ENCODE assay signal across 8 cellular contexts in the genomic region with DNA sequence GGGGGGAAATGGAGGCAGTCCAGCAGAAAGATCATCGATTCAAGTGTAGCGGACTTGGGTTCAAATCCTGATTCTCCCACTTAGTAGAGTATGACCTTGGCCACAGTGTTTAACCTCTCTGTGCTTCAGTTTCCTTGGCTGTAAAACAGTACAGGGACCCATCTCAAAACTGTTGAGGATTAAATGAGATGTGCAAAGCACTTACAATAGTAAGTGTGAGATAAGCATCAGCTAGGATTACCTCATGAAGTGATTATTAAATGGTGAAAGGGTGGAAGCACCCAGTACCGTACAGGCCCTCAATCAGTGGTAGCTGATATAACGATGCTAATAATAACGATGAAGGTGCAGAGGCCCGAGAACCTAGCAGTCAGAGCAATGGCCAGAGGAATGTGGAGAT. TPM values are rescaled to one million over a fixed set of nuclear protein-coding genes. Genes with fewer than 3 reads are reported as not detected.
A peak's percentile ranks its signal among the peaks of the same experiment; 100 is the strongest.
DNase-seq lines count a peak whose midpoint lies in the region; ATAC-seq and TF ChIP-seq lines count a peak whose summit lies in the region.

No MANE protein-coding gene starts in this region.

- no peaks in the 10 kb centered on the region for H3K9me3 ChIP-seq in hepatocyte (ENCODE audit: low read depth)
- no peaks in the 10 kb centered on the region for H3K9me3 ChIP-seq in thyroid gland

- no peak overlapping the region for H3K4me3 ChIP-seq in hepatocyte
- no peak overlapping the region for H3K4me3 ChIP-seq in thyroid gland (replicated peaks in 1 of 3)

- no peak for TF ChIP-seq POLR2A in thyroid gland (IDR thresholded peaks at IDR 0.05)

- H3K27ac ChIP-seq in hepatocyte (peak overlapping the region; percentile 96), thyroid gland (peak overlapping the region; percentile 94 to 99 (median 99))

- H3K27me3 ChIP-seq in hepatocyte (no peaks in the 10 kb centered on the region), thyroid gland (no peaks in the 10 kb centered on the region)

- H3K36me3 ChIP-seq in hepatocyte (replicated peaks; ENCODE audit: insufficient read depth, low read depth): no peaks in the 10 kb centered on the region
- no peaks in the 10 kb centered on the region for H3K36me3 ChIP-seq in thyroid gland

- H3K4me1 ChIP-seq in hepatocyte (ENCODE audit: insufficient read depth): peaks cover 36% of the 10 kb centered on the region
- peaks cover 27 to 42% of the 10 kb centered on the region in 2 donors for H3K4me1 ChIP-seq in thyroid gland

- intact Hi-C loops in thyroid gland (cut with DNase I): no loop called here

- no peaks in the 10 kb centered on the region for H3K9me3 Mint-ChIP-seq in activated T-cell treated with anti-CD3 and anti-CD28 coated beads, Interleukin-2, amount 50 U/mL, for 4 hours

- no peaks in the 10 kb centered on the region for H4K20me1 ChIP-seq in hepatocyte (ENCODE audit: insufficient read depth, poor library complexity, severe bottlenecking)

- no peak for DNase-seq in activated T-cell treated with anti-CD3 and anti-CD28 coated beads, Interleukin-2, amount 50 U/mL, for 4 hours
- DNase-seq in activated T-cell treated with anti-CD3 and anti-CD28 coated beads for 4 hours (no peak), OCI-M1 (lab: John Stamatoyannopoulos, UW) (peak; percentile 37), hepatocyte (ENCODE audit: low spot score) (no peak), thyroid gland (no peak), HK-2 (ENCODE audit: unreplicated experiment) (no peak), NCI-H774 (lab: John Stamatoyannopoulos, UW) (no peak)

- no peak overlapping the region for H2AFZ ChIP-seq in hepatocyte

- no peaks in the 10 kb centered on the region for H3K36me3 Mint-ChIP-seq in activated T-cell treated with anti-CD3 and anti-CD28 coated beads, Interleukin-2, amount 50 U/mL, for 4 hours (ENCODE audit: insufficient read depth)

- WGBS in hepatocyte (ENCODE audit: low lambda C conversion rate, missing lambda C conversion rate): 88% methylated on average over 6 of the region's 6 CpGs
- WGBS in thyroid gland, 2 donors: 45 to 47% methylated on average over 5 to 6 of the region's 6 CpGs

- no peak for TF ChIP-seq CTCF in hepatocyte (IDR thresholded peaks at IDR 0.05; ENCODE audit: poor library complexity)
- TF ChIP-seq CTCF in thyroid gland (IDR thresholded peaks at IDR 0.05): no peak

- no peak for ATAC-seq in activated T-cell treated with anti-CD3 and anti-CD28 coated beads, Interleukin-2, amount 50 U/mL, for 4 hours
- no peak for ATAC-seq in GM19324 (IDR thresholded peaks at IDR 0.05; ENCODE audit: low FRiP score, unreplicated experiment)

- H3K4me1 Mint-ChIP-seq in activated T-cell treated with anti-CD3 and anti-CD28 coated beads, Interleukin-2, amount 50 U/mL, for 4 hours (ENCODE audit: low read depth): peaks cover 51% of the 10 kb centered on the region

- H3K79me2 ChIP-seq in hepatocyte: peaks cover 2% of the 10 kb centered on the region

- peak overlapping the region; percentile 79 for H3K4me2 ChIP-seq in hepatocyte

- no peaks in the 10 kb centered on the region for H3K27me3 Mint-ChIP-seq in activated T-cell treated with anti-CD3 and anti-CD28 coated beads, Interleukin-2, amount 50 U/mL, for 4 hours (ENCODE audit: low read depth)

- peak overlapping the region; percentile 38 for H3K4me3 Mint-ChIP-seq in activated T-cell treated with anti-CD3 and anti-CD28 coated beads, Interleukin-2, amount 50 U/mL, for 4 hours

- no peaks in the 10 kb centered on the region for H3K9me2 ChIP-seq in hepatocyte (replicated peaks; ENCODE audit: insufficient read depth)

RNA-seq across cellular contexts. Expression of a gene that starts 45.1 kb away (rescaled TPM):
- total RNA-seq in activated T-cell treated with anti-CD3 and anti-CD28 coated beads, Interleukin-2, amount 50 U/mL, for 4 hours: 100 to 1,000 TPM; 151 to 154 (median 153) TPM
- total RNA-seq in hepatocyte (59.2 and 68.4 TPM in 2 replicates), thyroid gland (10 to 100 TPM; 45.1 to 69.6 (median 62.8) TPM)
- polyA plus RNA-seq in hepatocyte: 38.7 and 41.1 TPM in 2 replicates
